1 cellular context compared by ENCODE assay signal in the genomic region with DNA sequence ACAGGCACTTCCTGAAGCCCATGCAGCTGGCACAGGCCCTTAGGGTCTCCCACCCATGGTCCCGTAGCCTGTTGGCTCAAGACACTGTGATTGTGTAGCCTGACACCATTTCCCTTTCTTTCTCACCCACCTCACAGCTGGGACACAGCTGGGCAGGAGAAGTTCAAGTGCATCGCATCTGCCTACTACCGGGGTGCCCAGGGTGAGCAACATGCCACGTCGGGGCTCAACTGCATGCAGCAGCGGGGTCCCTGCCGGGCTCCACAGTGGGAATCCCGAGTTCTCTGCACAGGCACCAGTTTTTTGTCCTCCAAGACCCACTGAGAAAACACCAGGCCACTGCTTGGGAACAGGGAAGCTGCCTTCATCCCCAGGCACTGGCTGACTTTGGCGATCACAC.
TF ChIP-seq lines count a peak whose summit lies in the region.

No MANE protein-coding gene starts in this region.

TF ChIP-seq in H1, 55 proteins besides CTCF, POLR2A, EP300 and RAD21:
- no peak for TF ChIP-seq RXRA (IDR thresholded peaks at IDR 0.05; ENCODE audit: insufficient read depth, low read depth, low read length)
- no peak for TF ChIP-seq PHF8 (conservative IDR thresholded peaks at IDR 0.05; ENCODE audit: low read depth, low read length)
- TF ChIP-seq POLR2AphosphoS5 (IDR thresholded peaks at IDR 0.05; ENCODE audit: low read depth, low read length): no peak
- no peak for TF ChIP-seq CHD2 (IDR thresholded peaks at IDR 0.05; ENCODE audit: low read length)
- TF ChIP-seq SUZ12 (IDR thresholded peaks at IDR 0.05; ENCODE audit: low read length): no peak
- no peak for TF ChIP-seq HDAC2 (IDR thresholded peaks at IDR 0.05; ENCODE audit: borderline replicate concordance in 1 of 2, low read depth in 2 of 2, low read length in 2 of 2)
- TF ChIP-seq SAP30 (IDR thresholded peaks at IDR 0.05; ENCODE audit: insufficient read depth, insufficient replicate concordance, low read length): no peak
